ENCODE assay signal across 16 cellular contexts in the genomic region with DNA sequence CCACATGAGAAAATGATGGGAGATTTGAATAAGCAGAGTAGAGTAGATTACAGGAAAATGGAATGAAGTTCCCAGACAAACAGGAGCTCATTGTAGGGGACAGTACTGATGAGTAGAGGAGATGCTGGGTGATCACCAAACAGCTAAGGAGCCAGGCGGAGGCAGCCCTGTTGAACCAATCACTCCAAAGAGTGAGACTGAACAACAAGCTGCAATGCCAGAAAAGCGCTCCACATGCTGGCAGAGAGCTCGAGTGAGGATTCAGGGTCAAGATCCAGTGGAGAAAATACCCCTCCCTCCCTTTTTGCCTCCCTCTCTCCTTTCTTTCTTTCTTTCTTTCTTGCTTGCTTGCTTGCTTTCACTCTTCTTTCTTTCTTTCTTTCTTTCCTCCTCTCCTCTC.
DNase-seq lines count a peak whose midpoint lies in the region; ATAC-seq and TF ChIP-seq lines count a peak whose summit lies in the region.
"Had no signal": no experiment of that assay in that cellular context is flagged by ENCODE, and none has a peak within 500 bp of the region (broad histone marks: within the 10 kb centered on the region; RNA-seq: fewer than 3 reads in every experiment).

No MANE protein-coding gene starts in this region.

- no peaks in the 10 kb centered on the region for H3K79me1 ChIP-seq in H9 (ENCODE audit: insufficient read depth, low read depth, low read length, poor library complexity, severe bottlenecking)

- no peak overlapping the region for H3K18ac ChIP-seq in H9 (ENCODE audit: insufficient read length, low read depth, low read length)

- no peak overlapping the region for H3K56ac ChIP-seq in H9 (ENCODE audit: insufficient read length, low read depth, low read length)

- peaks cover 11 to 13% of the 10 kb centered on the region in 2 experiments for H3K9me3 Mint-ChIP-seq in H9
- H3K9me3 Mint-ChIP-seq in nephron progenitor cell = peaks cover 25% of the 10 kb centered on the region

- H3K27me3 ChIP-seq in H9 (ENCODE audit: insufficient read depth, low read length) = no peaks in the 10 kb centered on the region
- H3K27me3 ChIP-seq in esophagus muscularis mucosa = no peaks in the 10 kb centered on the region

- TF ChIP-seq POLR2A in esophagus muscularis mucosa (IDR thresholded peaks at IDR 0.05; ENCODE audit: low read depth) = no peak

- no peak overlapping the region for H3K4me2 ChIP-seq in H9 (ENCODE audit: insufficient read depth, insufficient read length, low read length)
- H3K4me2 ChIP-seq: A549 had no signal

- H3K27me3 Mint-ChIP-seq in H9 (ENCODE audit: low read depth) = no peaks in the 10 kb centered on the region; the same call in 1 of the 2 replicates
- H3K27me3 Mint-ChIP-seq in nephron progenitor cell (ENCODE audit: low read depth, poor library complexity) = peaks cover 18% of the 10 kb centered on the region

- no peak overlapping the region for H2BK20ac ChIP-seq in H9 (ENCODE audit: low read depth, low read length, poor library complexity, severe bottlenecking)

- no peak overlapping the region for H3T11ph ChIP-seq in H9 (ENCODE audit: low read length)

- no peak for DNase-seq in H9
- DNase-seq in esophagus muscularis mucosa (ENCODE audit: extremely low spot score) = peak; percentile 10
- DNase-seq in nephron progenitor cell = no peak
- peak; percentile 26 for DNase-seq in putamen (ENCODE audit: low spot score)
- DNase-seq in stimulated activated CD4-positive, alpha-beta T cell treated with anti-CD3 and anti-CD28 coated beads, Interleukin-12 subunit alpha, Interleukin-12 subunit beta, amount 100 ng/mL, for 4 hours = no peak
- no peak for DNase-seq in amniotic stem cell (lab: John Stamatoyannopoulos, UW)
- no peak for DNase-seq in left lobe of liver (ENCODE audit: low spot score)
- DNase-seq: CD8-positive, alpha-beta T cell; COR-L47; DND-41; GF-D8; HCEC 1CT; HFFc6 had no signal

- H4K8ac ChIP-seq in H9 (replicated peaks; ENCODE audit: insufficient read length, low read depth, low read length) = no peak overlapping the region

- no peak for TF ChIP-seq EP300 in esophagus muscularis mucosa (IDR thresholded peaks at IDR 0.05)

- H2BK5ac ChIP-seq in H9 (ENCODE audit: insufficient read length, low read length) = no peak overlapping the region

- H2AFZ ChIP-seq in H9 (ENCODE audit: low read length) = no peak overlapping the region

- no peak overlapping the region for H4K5ac ChIP-seq in H9 (ENCODE audit: insufficient read length, low read depth, low read length)

- H4K91ac ChIP-seq in H9 (ENCODE audit: insufficient read length, low read depth, low read length) = no peak overlapping the region

- no peak overlapping the region for H3K9ac ChIP-seq in H9 (ENCODE audit: extremely low read depth, insufficient read length, low read length)

- no peaks in the 10 kb centered on the region; the same call in 1 of the 2 replicates for H3K4me1 ChIP-seq in H9 (ENCODE audit: insufficient read depth, low read length)
- no peaks in the 10 kb centered on the region for H3K4me1 ChIP-seq in esophagus muscularis mucosa
- H3K4me1 ChIP-seq: A549 had no signal

- H2BK120ac ChIP-seq in H9 (ENCODE audit: low read depth, low read length, poor library complexity, severe bottlenecking) = no peak overlapping the region

- no peak overlapping the region for H2BK12ac ChIP-seq in H9 (ENCODE audit: insufficient read length, low read depth, low read length)

- no CpG with 5 or more reads among the region's 3 CpGs for WGBS in H9 (ENCODE audit: extremely low coverage, insufficient read length, low lambda C conversion rate)
- 89% methylated on average over 3 of the region's 3 CpGs for WGBS in esophagus muscularis mucosa

- H3K4me1 Mint-ChIP-seq in H9 (peaks cover 2 to 3% of the 10 kb centered on the region in 2 experiments; a peak in 1 of 4 replicates), nephron progenitor cell (no peaks in the 10 kb centered on the region)

- no peak overlapping the region for H2AK5ac ChIP-seq in H9 (ENCODE audit: insufficient read length, low read length)

- ATAC-seq in left lobe of liver = no peak
- ATAC-seq: A549; CD8-positive, alpha-beta T cell; HepG2 had no signal

- H3K23ac ChIP-seq in H9 (ENCODE audit: insufficient read length, low read depth, low read length) = no peak overlapping the region

- no peak overlapping the region for H3K4me3 Mint-ChIP-seq in H9
- H3K4me3 Mint-ChIP-seq in nephron progenitor cell = no peak overlapping the region
- H3K4me3 Mint-ChIP-seq: CD14-positive monocyte; CD8-positive, alpha-beta T cell; HFFc6 had no signal

- intact Hi-C loops in esophagus muscularis mucosa (cut with DNase I) = no loop called here

- no peaks in the 10 kb centered on the region for H4K20me1 ChIP-seq in H9 (ENCODE audit: control insufficient read depth, insufficient read depth, insufficient read length)

- H3K27ac ChIP-seq in H9 (ENCODE audit: insufficient read length, low read depth, low read length) = no peak overlapping the region
- H3K27ac ChIP-seq in esophagus muscularis mucosa (replicated peaks in 1 of 4) = no peak overlapping the region

- H3K23me2 ChIP-seq in H9 (ENCODE audit: insufficient read length, low read depth, low read length, poor library complexity, severe bottlenecking) = no peaks in the 10 kb centered on the region

- no peak overlapping the region for H3K4ac ChIP-seq in H9 (ENCODE audit: low read depth, low read length)

- peak overlapping the region in 2 of 3 experiments; percentile 18 to 75; a peak in 2 of 7 replicates for H3K27ac Mint-ChIP-seq in H9
- H3K27ac Mint-ChIP-seq in nephron progenitor cell = peak overlapping the region; percentile 45
- H3K27ac Mint-ChIP-seq: CD14-positive monocyte; CD8-positive, alpha-beta T cell; HFFc6 had no signal

- TF ChIP-seq CTCF in H9 (conservative IDR thresholded peaks at IDR 0.05) = no peak
- TF ChIP-seq CTCF in esophagus muscularis mucosa (IDR thresholded peaks at IDR 0.05) = no peak
- TF ChIP-seq CTCF in nephron progenitor cell (IDR thresholded peaks at IDR 0.05) = no peak

- H2BK15ac ChIP-seq in H9 (ENCODE audit: low read depth, low read length) = no peak overlapping the region

- no peaks in the 10 kb centered on the region for H3K36me3 ChIP-seq in esophagus muscularis mucosa

- H3K9me3 ChIP-seq in H9 (ENCODE audit: control insufficient read depth, low read depth, low read length) (no peaks in the 10 kb centered on the region), esophagus muscularis mucosa (no peaks in the 10 kb centered on the region)

- no peak overlapping the region for H3K4me3 ChIP-seq in esophagus muscularis mucosa
- H3K4me3 ChIP-seq: A549 had no signal

- H3K14ac ChIP-seq in H9 (ENCODE audit: insufficient read depth, low read length) = no peak overlapping the region

- H3K36me3 Mint-ChIP-seq in H9 (ENCODE audit: insufficient read depth in 1 of 3, low read depth in 3 of 3) (peaks cover 10 to 16% (median 10%) of the 10 kb centered on the region in 3 experiments), nephron progenitor cell (ENCODE audit: low read depth) (peaks cover 25% of the 10 kb centered on the region)

- no peaks in the 10 kb centered on the region for H3K79me2 ChIP-seq in H9 (ENCODE audit: insufficient read depth, low read length)

Comparison
In these comparisons a context has a peak if more than half of its experiments do, and no peak if none do; other contexts are left out.
1. DNase-seq: peak in esophagus muscularis mucosa (single experiment) and putamen (single experiment); none in H9 (single experiment), nephron progenitor cell (single experiment), stimulated activated CD4-positive, alpha-beta T cell treated with anti-CD3 and anti-CD28 coated beads, Interleukin-12 subunit alpha, Interleukin-12 subunit beta, amount 100 ng/mL, for 4 hours (single experiment), amniotic stem cell (single experiment) and left lobe of liver (single experiment).